ENCODE assay signal across 15 cellular contexts in the genomic region with DNA sequence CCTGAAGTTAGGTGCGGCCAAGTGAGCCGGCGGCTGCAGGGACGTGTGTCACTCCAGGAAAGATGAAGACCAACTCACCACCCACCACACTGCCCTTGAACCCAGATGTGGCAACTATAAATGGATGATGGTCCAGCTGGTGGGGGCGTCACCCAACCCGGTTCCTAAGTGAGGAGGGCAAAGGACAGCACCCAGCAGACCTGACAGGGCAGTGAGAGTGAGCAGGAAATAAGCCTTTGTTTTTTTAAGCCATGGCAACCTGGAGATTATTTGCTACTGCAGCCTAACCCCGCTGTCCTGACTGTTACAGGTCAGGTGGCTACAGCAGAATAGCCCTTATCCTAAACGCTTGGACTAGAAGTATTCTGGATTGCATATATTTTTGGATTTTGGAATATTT.
A peak's percentile ranks its signal among the peaks of the same experiment; 100 is the strongest.
DNase-seq lines count a peak whose midpoint lies in the region; ATAC-seq and TF ChIP-seq lines count a peak whose summit lies in the region.
"Had no signal": no experiment of that assay in that cellular context is flagged by ENCODE, and none has a peak within 500 bp of the region (broad histone marks: within the 10 kb centered on the region; RNA-seq: fewer than 3 reads in every experiment).

No MANE protein-coding gene starts in this region.

- peaks cover 20% of the 10 kb centered on the region for H3K4me1 Mint-ChIP-seq in type B pancreatic cell (ENCODE audit: unreplicated experiment)
- H3K4me1 Mint-ChIP-seq: CD4-positive, CD25-positive, alpha-beta regulatory T cell had no signal

- H3K4me1 ChIP-seq in right lobe of liver, result peaks cover 0 to 6% (median 0%) of the 10 kb centered on the region in 4 donors

- WGBS in right lobe of liver (ENCODE audit: insufficient coverage, low coverage, low lambda C conversion rate, missing lambda C conversion rate), result 69% methylated on average over 5 of the region's 8 CpGs

- H3K4me3 Mint-ChIP-seq in type B pancreatic cell, result peak overlapping the region; percentile 39
- H3K4me3 Mint-ChIP-seq: CD4-positive, CD25-positive, alpha-beta regulatory T cell had no signal

- ATAC-seq in right lobe of liver, result peak in 3 of 4 donors; percentile 44 to 92 (median 70)
- ATAC-seq in GM18870 (IDR thresholded peaks at IDR 0.05; ENCODE audit: unreplicated experiment), result no peak
- ATAC-seq in HG03108 (IDR thresholded peaks at IDR 0.05; ENCODE audit: unreplicated experiment), result no peak
- ATAC-seq: Right ventricle myocardium inferior had no signal

- no peaks in the 10 kb centered on the region for H3K9me3 Mint-ChIP-seq in type B pancreatic cell
- H3K9me3 Mint-ChIP-seq: CD4-positive, CD25-positive, alpha-beta regulatory T cell had no signal

- no peaks in the 10 kb centered on the region for H3K36me3 ChIP-seq in right lobe of liver

- H3K27me3 Mint-ChIP-seq in type B pancreatic cell, result no peaks in the 10 kb centered on the region
- H3K27me3 Mint-ChIP-seq: CD4-positive, CD25-positive, alpha-beta regulatory T cell had no signal

- peak overlapping the region; percentile 65 for H3K27ac Mint-ChIP-seq in type B pancreatic cell
- H3K27ac Mint-ChIP-seq: CD4-positive, CD25-positive, alpha-beta regulatory T cell had no signal

- no peaks in the 10 kb centered on the region for H3K9me3 ChIP-seq in right lobe of liver

- no peaks in the 10 kb centered on the region for H3K27me3 ChIP-seq in right lobe of liver

- H3K27ac ChIP-seq in cingulate gyrus (ENCODE audit: low read depth, low read length) (peak overlapping the region; percentile 84), right lobe of liver (no peak overlapping the region)

- no peaks in the 10 kb centered on the region for H3K36me3 Mint-ChIP-seq in type B pancreatic cell
- H3K36me3 Mint-ChIP-seq: CD4-positive, CD25-positive, alpha-beta regulatory T cell had no signal

- no peak overlapping the region for H3K4me3 ChIP-seq in right lobe of liver

- intact Hi-C loops in right lobe of liver (cut with DNase I), result no loop called here

- no peak for TF ChIP-seq POLR2A in right lobe of liver (IDR thresholded peaks at IDR 0.05)

- peak; percentile 10 for DNase-seq in SIG-M5 treated with dmso at 0.1 percent for 504 hours (lab: John Stamatoyannopoulos, UW; ENCODE audit: unreplicated experiment)
- no peak for DNase-seq in SIG-M5 (lab: John Stamatoyannopoulos, UW)
- DNase-seq in right lobe of liver, result peak in 1 of 3 donors; percentile 43
- no peak for DNase-seq in type B pancreatic cell (ENCODE audit: extremely low spot score, unreplicated experiment)
- DNase-seq in T-helper 1 cell, result no peak
- DNase-seq: CD4-positive, CD25-positive, alpha-beta regulatory T cell; H7; Karpas-422; MM.1S; NCI-H1105 treated with DMSO at 0.1 percent for 48 hours; NCI-H187 treated with DMSO at 0.1 percent for 48 hours had no signal

- TF ChIP-seq CTCF in right lobe of liver (IDR thresholded peaks at IDR 0.05) (no peak), type B pancreatic cell (conservative IDR thresholded peaks at IDR 0.05) (no peak)

Comparison
In these comparisons a context has a peak if more than half of its experiments do, and no peak if none do; other contexts are left out.
1. ATAC-seq: peak in right lobe of liver (3 of 4); none in GM18870 (single experiment) and HG03108 (single experiment).